In genomic region chr20:48535556-48535955, GRCh38 we compare ENCODE assay signal across 24 cellular contexts.
DNase-seq lines count a peak whose midpoint lies in the region; ATAC-seq, FAIRE-seq and TF ChIP-seq lines count a peak whose summit lies in the region.
"Had no signal": no experiment of that assay in that cellular context is flagged by ENCODE, and none has a peak within 500 bp of the region (broad histone marks: within the 10 kb centered on the region; RNA-seq: fewer than 3 reads in every experiment).

No MANE protein-coding gene starts in this region.

- intact Hi-C loops in posterior vena cava (cut with DNase I), result no loop called here

- H3K27ac ChIP-seq in H1 (ENCODE audit: low read depth, low read length), result no peak overlapping the region
- H3K27ac ChIP-seq: A549; BLaER1 treated with 17β-estradiol and CSF1 and Interleukin-3, amounts not matched to agents 10 nM and 100 nM had no signal

- no peak overlapping the region for H3K4ac ChIP-seq in H1 (replicated peaks; ENCODE audit: insufficient read length, low read depth, low read length)

- no peaks in the 10 kb centered on the region for H3K36me3 Mint-ChIP-seq in nephron progenitor cell (ENCODE audit: low read depth)
- H3K36me3 Mint-ChIP-seq in activated naive CD8-positive, alpha-beta T cell treated with anti-CD3 and anti-CD28 coated beads, Interleukin-2, amount 50 U/mL, for 24 hours (ENCODE audit: low read depth), result no peaks in the 10 kb centered on the region
- H3K36me3 Mint-ChIP-seq: CD14-positive monocyte; CD8-positive, alpha-beta memory T cell had no signal

- no peak overlapping the region for H4K91ac ChIP-seq in H1 (replicated peaks; ENCODE audit: insufficient read length, low read length)

- H4K8ac ChIP-seq in H1 (ENCODE audit: extremely low read depth, insufficient read depth, low read length), result 0 out of 2 replicates have a peak overlapping the region, but pooled peaks have one; percentile 62

- H2BK5ac ChIP-seq in H1 (ENCODE audit: low read depth, low read length), result no peak overlapping the region

- WGBS in H1 (ENCODE audit: extremely low coverage in 1 of 2, insufficient coverage in 1 of 2, insufficient read length in 1 of 2, insufficient replicate concordance in 2 of 2, low coverage in 1 of 2, low lambda C conversion rate in 2 of 2, missing lambda C conversion rate in 1 of 2), 2 experiments, result 92% methylated on average over 4 of the region's 5 CpGs; no CpG with 5 or more reads in 1 of the 2 experiments

- H3K27ac Mint-ChIP-seq in nephron progenitor cell, result peak overlapping the region; percentile 23
- H3K27ac Mint-ChIP-seq in activated naive CD8-positive, alpha-beta T cell treated with anti-CD3 and anti-CD28 coated beads, Interleukin-2, amount 50 U/mL, for 24 hours, result no peak overlapping the region
- H3K27ac Mint-ChIP-seq: CD14-positive monocyte; CD4-positive, alpha-beta T cell; CD8-positive, alpha-beta memory T cell; GM23338 had no signal

- ATAC-seq in activated naive CD8-positive, alpha-beta T cell treated with anti-CD3 and anti-CD28 coated beads, Interleukin-2, amount 50 U/mL, for 24 hours, result no peak
- ATAC-seq: A549, GM23338 had no signal

- H3K23ac ChIP-seq in H1 (ENCODE audit: insufficient read length), result no peak overlapping the region

- no peak for TF ChIP-seq POLR2A in H1 (IDR thresholded peaks at IDR 0.05; ENCODE audit: control extremely low read depth in 1 of 2, low read depth in 2 of 2, low read length in 2 of 2)

- no peak overlapping the region for H3K14ac ChIP-seq in H1 (ENCODE audit: insufficient read length)

- TF ChIP-seq EP300 in H1 (IDR thresholded peaks at IDR 0.05; ENCODE audit: borderline replicate concordance in 1 of 2, low read depth in 2 of 2, low read length in 2 of 2), result no peak

- no peak overlapping the region for H2BK120ac ChIP-seq in H1 (replicated peaks; ENCODE audit: low read depth, low read length)

- no peak overlapping the region for H3K4me2 ChIP-seq in H1 (ENCODE audit: insufficient read depth in 1 of 2, low read depth in 2 of 2, low read length in 2 of 2)
- H3K4me2 ChIP-seq: A549, GM23338 had no signal

- peaks cover 12% of the 10 kb centered on the region for H3K27me3 Mint-ChIP-seq in nephron progenitor cell (ENCODE audit: low read depth, poor library complexity)
- peaks cover 7% of the 10 kb centered on the region for H3K27me3 Mint-ChIP-seq in activated naive CD8-positive, alpha-beta T cell treated with anti-CD3 and anti-CD28 coated beads, Interleukin-2, amount 50 U/mL, for 24 hours

- DNase-seq in H1 (ENCODE audit: low read depth in 1 of 2, low spot score in 2 of 2) (no peak), nephron progenitor cell (no peak), posterior vena cava (ENCODE audit: low spot score) (peak; percentile 68), HuH-7 (ENCODE audit: low spot score) (no peak)
- DNase-seq in activated naive CD4-positive, alpha-beta T cell (lab: John Stamatoyannopoulos, UW), result no peak
- no peak for DNase-seq in activated naive CD8-positive, alpha-beta T cell treated with anti-CD3 and anti-CD28 coated beads, Interleukin-2, amount 50 U/mL, for 24 hours
- DNase-seq: 8988T; ACHN; AML-193; BE2C; CD4-positive, alpha-beta T cell; CD8-positive, alpha-beta memory T cell; DMS 273 treated with DMSO at 0.1 percent for 48 hours; DMS79; EL; GDM1; HCEC 1CT had no signal

- H2BK12ac ChIP-seq in H1 (ENCODE audit: low read depth, low read length), result no peak overlapping the region; the same call in 1 of the 2 replicates

- H3K4me3 Mint-ChIP-seq in nephron progenitor cell, result no peak overlapping the region
- H3K4me3 Mint-ChIP-seq in activated naive CD8-positive, alpha-beta T cell treated with anti-CD3 and anti-CD28 coated beads, Interleukin-2, amount 50 U/mL, for 24 hours, result no peak overlapping the region
- H3K4me3 Mint-ChIP-seq: CD14-positive monocyte; CD4-positive, alpha-beta T cell; CD8-positive, alpha-beta memory T cell; GM23338 had no signal

- H3K9me3 Mint-ChIP-seq in nephron progenitor cell, result no peaks in the 10 kb centered on the region
- no peaks in the 10 kb centered on the region for H3K9me3 Mint-ChIP-seq in activated naive CD8-positive, alpha-beta T cell treated with anti-CD3 and anti-CD28 coated beads, Interleukin-2, amount 50 U/mL, for 24 hours
- H3K9me3 Mint-ChIP-seq: CD4-positive, alpha-beta T cell; CD8-positive, alpha-beta memory T cell; GM23338 had no signal

- H4K20me1 ChIP-seq in H1 (replicated peaks in 1 of 2; ENCODE audit: control insufficient read depth in 1 of 2, insufficient read depth in 2 of 2, low read length in 2 of 2), result no peaks in the 10 kb centered on the region
- H4K20me1 ChIP-seq: BLaER1 treated with 17β-estradiol and CSF1 and Interleukin-3, amounts not matched to agents 10 nM and 100 nM had no signal

- TF ChIP-seq RAD21 in H1 (IDR thresholded peaks at IDR 0.05 in 1 of 2, conservative IDR thresholded peaks at IDR 0.05 in 1 of 2; ENCODE audit: low read depth in 2 of 2, low read length in 2 of 2), result no peak

- H3K27me3 ChIP-seq in H1 (replicated peaks in 1 of 4; ENCODE audit: control insufficient read depth in 3 of 4, extremely low read depth in 1 of 4, insufficient read depth in 3 of 4, low read length in 3 of 4), result no peaks in the 10 kb centered on the region; a peak in 1 of 7 replicates
- H3K27me3 ChIP-seq: BE2C; BLaER1 treated with 17β-estradiol and CSF1 and Interleukin-3, amounts not matched to agents 10 nM and 100 nM had no signal

- H3K79me2 ChIP-seq in H1 (ENCODE audit: control insufficient read depth in 1 of 2, insufficient read depth in 2 of 2, low read length in 2 of 2), result no peaks in the 10 kb centered on the region

- H3K36me3 ChIP-seq in H1 (ENCODE audit: control insufficient read depth in 2 of 4, insufficient read depth in 4 of 4, low read length in 3 of 4), result no peaks in the 10 kb centered on the region
- H3K36me3 ChIP-seq: BE2C; BLaER1 treated with 17β-estradiol and CSF1 and Interleukin-3, amounts not matched to agents 10 nM and 100 nM had no signal

- FAIRE-seq in H1 (lab: Jason Lieb, UNC), result no peak
- FAIRE-seq: A549, D721Med, GM12878, H54 had no signal

- H3K4me1 Mint-ChIP-seq in nephron progenitor cell, result peaks cover 17% of the 10 kb centered on the region
- peaks cover 11% of the 10 kb centered on the region for H3K4me1 Mint-ChIP-seq in activated naive CD8-positive, alpha-beta T cell treated with anti-CD3 and anti-CD28 coated beads, Interleukin-2, amount 50 U/mL, for 24 hours
- H3K4me1 Mint-ChIP-seq: CD14-positive monocyte; CD8-positive, alpha-beta memory T cell had no signal

- H3K79me1 ChIP-seq in H1 (ENCODE audit: low read depth, low read length), result no peaks in the 10 kb centered on the region

- no peak overlapping the region for H2AFZ ChIP-seq in H1 (ENCODE audit: low read length)
- H2AFZ ChIP-seq: GM23338 had no signal

- H2BK20ac ChIP-seq in H1 (ENCODE audit: low read length), result no peak overlapping the region

- no peak overlapping the region for H3K4me3 ChIP-seq in H1 (ENCODE audit: extremely low read depth in 1 of 4, insufficient read depth in 2 of 4, low read depth in 3 of 4, low read length in 4 of 4)
- H3K4me3 ChIP-seq: A549; BLaER1 treated with 17β-estradiol and CSF1 and Interleukin-3, amounts not matched to agents 10 nM and 100 nM; GM12878; GM23338 had no signal

- H4K5ac ChIP-seq in H1 (ENCODE audit: insufficient read length, low read depth, low read length), result no peak overlapping the region

- TF ChIP-seq CTCF in H1 (IDR thresholded peaks at IDR 0.05; ENCODE audit: control extremely low read depth in 1 of 3, insufficient read depth in 1 of 3, low read depth in 1 of 3, low read length in 3 of 3), result no peak
- TF ChIP-seq CTCF in nephron progenitor cell (IDR thresholded peaks at IDR 0.05), result no peak

- no peak overlapping the region for H3K9ac ChIP-seq in H1 (replicated peaks in 1 of 4; ENCODE audit: extremely low read depth in 1 of 4, low read depth in 3 of 4, low read length in 3 of 4)
- H3K9ac ChIP-seq: BLaER1 treated with 17β-estradiol and CSF1 and Interleukin-3, amounts not matched to agents 10 nM and 100 nM had no signal

- CTCF ChIA-PET in H1 (lab: Charles Lee; ENCODE audit: partially characterized antibody), result interaction anchor here (0.7 to 0.9 kb wide), 2 partner anchors 9 to 130 kb away, joined by 3 read pairs; no protein-coding TSS in a partner anchor

- no peak overlapping the region for H3K56ac ChIP-seq in H1 (replicated peaks; ENCODE audit: insufficient read length, low read depth, low read length)

- POLR2A ChIA-PET in H1 (lab: Charles Lee; ENCODE audit: partially characterized antibody), result no interaction called here

- H3K18ac ChIP-seq in H1 (ENCODE audit: extremely low read depth, low read length), result no peak overlapping the region

- peaks cover 0 to 14% (median 10%) of the 10 kb centered on the region in 4 experiments; a peak in 4 of 7 replicates for H3K4me1 ChIP-seq in H1 (replicated peaks in 1 of 4; ENCODE audit: control insufficient read depth in 3 of 4, insufficient read depth in 4 of 4, low read length in 3 of 4)
- H3K4me1 ChIP-seq: BE2C had no signal

- H3K23me2 ChIP-seq in H1 (ENCODE audit: low read depth, low read length), result no peaks in the 10 kb centered on the region

- no peak overlapping the region for H2AK5ac ChIP-seq in H1 (ENCODE audit: low read depth, low read length)

- no peak overlapping the region for H2BK15ac ChIP-seq in H1 (ENCODE audit: low read length)

- H3K9me3 ChIP-seq in H1 (ENCODE audit: insufficient read depth in 2 of 2, low read depth in 1 of 2, low read length in 1 of 2), result no peaks in the 10 kb centered on the region
- H3K9me3 ChIP-seq: BE2C; BLaER1 treated with 17β-estradiol and CSF1 and Interleukin-3, amounts not matched to agents 10 nM and 100 nM had no signal

TF ChIP-seq in H1, 55 proteins besides CTCF, POLR2A, EP300 and RAD21 (continues in another document):
- no peak for TF ChIP-seq YY1 (IDR thresholded peaks at IDR 0.05; ENCODE audit: low read depth, low read length)
- no peak for TF ChIP-seq RXRA (IDR thresholded peaks at IDR 0.05; ENCODE audit: insufficient read depth, low read depth, low read length)
- TF ChIP-seq SP2 (IDR thresholded peaks at IDR 0.05; ENCODE audit: low read length), result no peak
